ENCODE assay signal across 22 cellular contexts in the genomic region with DNA sequence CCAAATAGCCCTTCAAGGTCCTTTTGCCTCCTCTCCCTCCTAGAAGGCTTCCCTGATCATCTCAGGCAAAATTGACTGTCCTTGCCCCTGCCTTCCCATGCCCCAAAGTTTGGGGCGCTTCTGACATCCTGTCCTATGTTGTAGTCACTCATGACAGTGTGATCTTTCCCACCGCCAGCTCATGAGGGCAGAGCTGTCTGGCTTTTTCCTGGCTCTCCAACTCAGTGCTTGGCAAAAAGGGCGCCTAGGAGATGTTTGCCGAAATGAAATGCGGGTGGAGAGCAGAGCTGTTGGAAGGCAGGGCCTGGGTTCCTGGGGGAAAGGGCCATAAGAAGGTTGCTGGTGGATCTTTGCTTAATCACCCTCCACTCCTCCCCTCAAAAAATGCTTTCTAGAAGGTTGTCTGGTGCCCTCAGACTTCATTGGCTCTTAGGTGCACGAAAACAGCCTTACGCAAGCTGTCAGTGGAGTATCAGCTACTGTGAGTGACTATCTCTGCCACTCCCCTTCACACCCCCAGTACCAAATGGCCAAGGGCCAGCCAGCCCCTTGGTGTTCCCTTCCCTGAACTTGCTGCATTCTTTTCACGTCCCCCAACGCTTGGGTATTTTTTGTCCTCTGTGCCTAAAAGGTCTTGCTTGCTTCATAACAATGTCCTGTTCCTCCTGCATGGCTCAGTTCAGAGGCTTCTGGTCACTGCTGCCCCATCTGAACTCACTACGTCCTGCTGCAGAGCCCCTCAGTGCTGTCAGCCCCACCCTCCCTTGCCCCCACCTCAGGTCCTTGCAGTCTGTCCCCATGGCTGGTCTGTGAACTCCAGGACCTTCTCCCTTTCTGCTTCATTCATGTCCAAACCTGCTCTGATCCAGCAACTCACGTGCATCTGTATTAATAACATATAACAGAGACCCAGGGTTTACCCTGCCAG. TPM values are rescaled to one million over a fixed set of nuclear protein-coding genes. Genes with fewer than 3 reads are reported as not detected.
DNase-seq lines count a peak whose midpoint lies in the region; ATAC-seq and TF ChIP-seq lines count a peak whose summit lies in the region.
"Had no signal": no experiment of that assay in that cellular context is flagged by ENCODE, and none has a peak within 500 bp of the region (broad histone marks: within the 10 kb centered on the region; RNA-seq: fewer than 3 reads in every experiment).

No MANE protein-coding gene starts in this region.

- no peaks in the 10 kb centered on the region for H3K79me2 ChIP-seq in mesendoderm (ENCODE audit: control insufficient read depth, insufficient read depth, low read length)
- peaks cover 22% of the 10 kb centered on the region for H3K79me2 ChIP-seq in SK-N-SH (ENCODE audit: insufficient read depth)

- no peak for TF ChIP-seq EP300 in SK-N-SH (IDR thresholded peaks at IDR 0.05; ENCODE audit: borderline replicate concordance in 1 of 2, low read depth in 1 of 2, low read length in 1 of 2)

- H3K36me3 ChIP-seq in mesendoderm (ENCODE audit: control insufficient read depth, insufficient read depth, low read length), result no peaks in the 10 kb centered on the region
- peaks cover 0 to 3% of the 10 kb centered on the region in 2 experiments for H3K36me3 ChIP-seq in SK-N-SH (replicated peaks in 1 of 2; ENCODE audit: control insufficient read depth in 1 of 2, insufficient read depth in 2 of 2, low read length in 1 of 2)
- H3K36me3 ChIP-seq: transverse colon had no signal

- no CpG with 5 or more reads among the region's 11 CpGs for WGBS in mesendoderm (ENCODE audit: extremely low coverage, insufficient coverage, low lambda C conversion rate)
- 93% methylated on average over 9 of the region's 11 CpGs for WGBS in SK-N-SH (ENCODE audit: low lambda C conversion rate)

- no peaks in the 10 kb centered on the region for H3K36me3 Mint-ChIP-seq in activated naive CD4-positive, alpha-beta T cell treated with anti-CD3 and anti-CD28 coated beads, Interleukin-2, amount 50 U/mL, for 24 hours
- no peaks in the 10 kb centered on the region for H3K36me3 Mint-ChIP-seq in activated naive CD4-positive, alpha-beta T cell treated with anti-CD3 and anti-CD28 coated beads for 36 hours (ENCODE audit: low read depth)

- peaks cover 6% of the 10 kb centered on the region for H3K4me1 ChIP-seq in mesendoderm (ENCODE audit: control insufficient read depth, low read depth, low read length)
- H3K4me1 ChIP-seq in SK-N-SH (ENCODE audit: control insufficient read depth in 1 of 2, insufficient read depth in 2 of 2, low read depth in 1 of 2, low read length in 1 of 2), result peaks cover 4 to 22% of the 10 kb centered on the region in 2 experiments; a peak in 2 of 4 replicates

- no peaks in the 10 kb centered on the region for H3K27me3 ChIP-seq in mesendoderm (ENCODE audit: insufficient read depth, low read length, poor library complexity)
- no peaks in the 10 kb centered on the region for H3K27me3 ChIP-seq in SK-N-SH (ENCODE audit: insufficient read depth)
- H3K27me3 ChIP-seq: dorsolateral prefrontal cortex, SJSA1, transverse colon had no signal

- intact Hi-C loops in activated naive CD4-positive, alpha-beta T cell treated with anti-CD3 and anti-CD28 coated beads for 36 hours (cut with micrococcal nuclease), result no loop called here

- no peak overlapping the region for H2AFZ ChIP-seq in SK-N-SH (ENCODE audit: low read depth)

- no peak overlapping the region for H3K4ac ChIP-seq in mesendoderm (ENCODE audit: low read depth, low read length)

- H2BK5ac ChIP-seq in mesendoderm (ENCODE audit: low read length), result no peak overlapping the region

- TF ChIP-seq RAD21 in SK-N-SH (IDR thresholded peaks at IDR 0.05; ENCODE audit: low read length), result no peak

- H3K56ac ChIP-seq in mesendoderm (ENCODE audit: low read length), result no peak overlapping the region

- H3K4me2 ChIP-seq in mesendoderm (ENCODE audit: low read length), result no peak overlapping the region
- H3K4me2 ChIP-seq in SK-N-SH, result no peak overlapping the region

- H3K9me3 Mint-ChIP-seq in activated naive CD4-positive, alpha-beta T cell treated with anti-CD3 and anti-CD28 coated beads, Interleukin-2, amount 50 U/mL, for 24 hours, result no peaks in the 10 kb centered on the region
- H3K9me3 Mint-ChIP-seq in activated naive CD4-positive, alpha-beta T cell treated with anti-CD3 and anti-CD28 coated beads for 36 hours, result no peaks in the 10 kb centered on the region
- no peaks in the 10 kb centered on the region for H3K9me3 Mint-ChIP-seq in stimulated activated naive CD8-positive, alpha-beta T cell treated with anti-CD3 and anti-CD28 coated beads, Interleukin-15, amount 100 ng/mL, for 72 hours
- H3K9me3 Mint-ChIP-seq: stimulated activated effector memory CD8-positive, alpha-beta T cell treated with anti-CD3 and anti-CD28 coated beads, Interleukin-12 subunit alpha, Interleukin-12 subunit beta, amount 100 ng/mL, for 72 hours had no signal

- CTCF ChIA-PET in activated naive CD4-positive, alpha-beta T cell treated with anti-CD3 and anti-CD28 coated beads for 36 hours (lab: Charles Lee), result no interaction called here
- CTCF ChIA-PET in SK-N-SH (lab: Yijun Ruan, JAX), result interaction anchor here (0.8 to 1.2 kb wide), 3 partner anchors 181 to 495 kb away, joined by 3 read pairs; no protein-coding TSS in a partner anchor

- POLR2A ChIA-PET in SK-N-SH (lab: Yijun Ruan, JAX), result no interaction called here

- no peaks in the 10 kb centered on the region for H3K9me2 ChIP-seq in SK-N-SH

- no peak for DNase-seq in activated naive CD4-positive, alpha-beta T cell treated with anti-CD3 and anti-CD28 coated beads for 36 hours
- DNase-seq in MV-4-11 (lab: John Stamatoyannopoulos, UW), result peak; percentile 1
- DNase-seq in mesendoderm, result peak; percentile 51
- DNase-seq in stimulated activated naive CD8-positive, alpha-beta T cell treated with anti-CD3 and anti-CD28 coated beads, Interleukin-15, amount 100 ng/mL, for 72 hours, result no peak
- no peak for DNase-seq in HT-29 (ENCODE audit: low spot score)
- no peak for DNase-seq in SK-N-SH
- DNase-seq: activated CD4-positive, alpha-beta T cell treated with anti-CD3 and anti-CD28 coated beads for 1 hour; activated CD8-positive, alpha-beta memory T cell treated with anti-CD3 and anti-CD28 coated beads, Interleukin-2, amount 50 U/mL, for 48 hours; Calu3; dorsolateral prefrontal cortex; Kasumi-1; kidney glomerular epithelial cell; mesenchymal stem cell; NCI-H1417 treated with DMSO at 0.1 percent for 48 hours; NCI-H2171; NCI-H69; retina; transverse colon had no signal

- no peak overlapping the region for H2AK5ac ChIP-seq in mesendoderm (ENCODE audit: low read length)

- peaks cover 18% of the 10 kb centered on the region for H3K4me1 Mint-ChIP-seq in activated naive CD4-positive, alpha-beta T cell treated with anti-CD3 and anti-CD28 coated beads, Interleukin-2, amount 50 U/mL, for 24 hours
- H3K4me1 Mint-ChIP-seq in activated naive CD4-positive, alpha-beta T cell treated with anti-CD3 and anti-CD28 coated beads for 36 hours (ENCODE audit: low read depth), result peaks cover 16% of the 10 kb centered on the region
- H3K4me1 Mint-ChIP-seq in stimulated activated naive CD8-positive, alpha-beta T cell treated with anti-CD3 and anti-CD28 coated beads, Interleukin-15, amount 100 ng/mL, for 72 hours, result peaks cover 19% of the 10 kb centered on the region

- H3K4me3 Mint-ChIP-seq in activated naive CD4-positive, alpha-beta T cell treated with anti-CD3 and anti-CD28 coated beads, Interleukin-2, amount 50 U/mL, for 24 hours, result peak overlapping the region; percentile 19
- H3K4me3 Mint-ChIP-seq in activated naive CD4-positive, alpha-beta T cell treated with anti-CD3 and anti-CD28 coated beads for 36 hours, result no peak overlapping the region
- H3K4me3 Mint-ChIP-seq in stimulated activated naive CD8-positive, alpha-beta T cell treated with anti-CD3 and anti-CD28 coated beads, Interleukin-15, amount 100 ng/mL, for 72 hours, result peak overlapping the region; percentile 5 to 29
- H3K4me3 Mint-ChIP-seq: stimulated activated effector memory CD8-positive, alpha-beta T cell treated with anti-CD3 and anti-CD28 coated beads, Interleukin-12 subunit alpha, Interleukin-12 subunit beta, amount 100 ng/mL, for 72 hours had no signal

- no peak overlapping the region for H2BK15ac ChIP-seq in mesendoderm (replicated peaks; ENCODE audit: low read depth)

- peaks cover 4% of the 10 kb centered on the region for H3F3A ChIP-seq in SK-N-SH (replicated peaks; ENCODE audit: insufficient read depth)

- no peak overlapping the region for H3K9ac ChIP-seq in mesendoderm (ENCODE audit: low read length)
- H3K9ac ChIP-seq in SK-N-SH, result no peak overlapping the region

- no peaks in the 10 kb centered on the region for H3K79me1 ChIP-seq in mesendoderm (ENCODE audit: low read length)

- no peaks in the 10 kb centered on the region for H4K20me1 ChIP-seq in SK-N-SH (ENCODE audit: insufficient read depth)

- no peak overlapping the region for H4K8ac ChIP-seq in mesendoderm (ENCODE audit: low read depth, low read length)

- no peak overlapping the region for H2BK120ac ChIP-seq in mesendoderm (ENCODE audit: low read depth, low read length)

- no peak overlapping the region for H3K27ac ChIP-seq in mesendoderm (ENCODE audit: low read depth, low read length)
- no peak overlapping the region for H3K27ac ChIP-seq in SK-N-SH (ENCODE audit: low read depth in 2 of 2, low read length in 1 of 2)
- H3K27ac ChIP-seq: dorsolateral prefrontal cortex, SJSA1, transverse colon had no signal

- no peak overlapping the region for H3K4me3 ChIP-seq in mesendoderm (ENCODE audit: low read length)
- H3K4me3 ChIP-seq in SK-N-SH (ENCODE audit: low read depth in 2 of 2, low read length in 1 of 2), result no peak overlapping the region
- H3K4me3 ChIP-seq: dorsolateral prefrontal cortex, SJSA1, transverse colon had no signal

- no peak overlapping the region for H3K23ac ChIP-seq in mesendoderm (ENCODE audit: low read length)

- no peaks in the 10 kb centered on the region for H3K27me3 Mint-ChIP-seq in activated naive CD4-positive, alpha-beta T cell treated with anti-CD3 and anti-CD28 coated beads, Interleukin-2, amount 50 U/mL, for 24 hours
- H3K27me3 Mint-ChIP-seq in activated naive CD4-positive, alpha-beta T cell treated with anti-CD3 and anti-CD28 coated beads for 36 hours (ENCODE audit: low read depth), result no peaks in the 10 kb centered on the region
- H3K27me3 Mint-ChIP-seq in stimulated activated naive CD8-positive, alpha-beta T cell treated with anti-CD3 and anti-CD28 coated beads, Interleukin-15, amount 100 ng/mL, for 72 hours, result no peaks in the 10 kb centered on the region

- no peak overlapping the region for H4K5ac ChIP-seq in mesendoderm (ENCODE audit: low read length)

- H3K18ac ChIP-seq in mesendoderm (ENCODE audit: low read length), result no peak overlapping the region

- TF ChIP-seq CTCF in SK-N-SH (IDR thresholded peaks at IDR 0.05), result no peak

- H3K9me3 ChIP-seq in SK-N-SH, result no peaks in the 10 kb centered on the region
- H3K9me3 ChIP-seq: SJSA1, transverse colon had no signal

- peak overlapping the region; percentile 82 for H3K27ac Mint-ChIP-seq in activated naive CD4-positive, alpha-beta T cell treated with anti-CD3 and anti-CD28 coated beads, Interleukin-2, amount 50 U/mL, for 24 hours
- H3K27ac Mint-ChIP-seq in activated naive CD4-positive, alpha-beta T cell treated with anti-CD3 and anti-CD28 coated beads for 36 hours, result no peak overlapping the region
- H3K27ac Mint-ChIP-seq in stimulated activated naive CD8-positive, alpha-beta T cell treated with anti-CD3 and anti-CD28 coated beads, Interleukin-15, amount 100 ng/mL, for 72 hours, result no peak overlapping the region
- H3K27ac Mint-ChIP-seq: stimulated activated effector memory CD8-positive, alpha-beta T cell treated with anti-CD3 and anti-CD28 coated beads, Interleukin-12 subunit alpha, Interleukin-12 subunit beta, amount 100 ng/mL, for 72 hours had no signal

- ATAC-seq in stimulated activated naive CD8-positive, alpha-beta T cell treated with anti-CD3 and anti-CD28 coated beads, Interleukin-15, amount 100 ng/mL, for 72 hours, result no peak
- no peak for ATAC-seq in HG02973 (IDR thresholded peaks at IDR 0.05; ENCODE audit: unreplicated experiment)
- ATAC-seq: stimulated activated effector memory CD8-positive, alpha-beta T cell treated with anti-CD3 and anti-CD28 coated beads, Interleukin-12 subunit alpha, Interleukin-12 subunit beta, amount 100 ng/mL, for 72 hours had no signal

RNA-seq across cellular contexts. Expression of a gene that starts 2.6 kb away (rescaled TPM):
- 10 to 100 TPM; 20.0 to 20.3 TPM for total RNA-seq in activated naive CD4-positive, alpha-beta T cell treated with anti-CD3 and anti-CD28 coated beads for 36 hours
- 6.9 TPM for polyA plus RNA-seq in mesendoderm (2013, experiment 1 of 2)
- 6.9 TPM for polyA plus RNA-seq in mesendoderm (2013, experiment 2 of 2)
- total RNA-seq in HT-29 (2014; rRNA removed; shearing (Covaris generic)), result 8.5 and 9.9 TPM in 2 replicates
- polyA plus RNA-seq in SK-N-SH (2012; rRNA removed), result 13.3 and 14.9 TPM in 2 replicates
- 13.0 and 16.1 TPM in 2 replicates for polyA plus RNA-seq in SK-N-SH (2012; cell fraction: cytosol; rRNA removed)
- 15.7 and 22.1 TPM in 2 replicates for polyA plus RNA-seq in SK-N-SH (2012; cell fraction: nucleus; rRNA removed)

Comparison
In these comparisons a context has a peak if more than half of its experiments do, and no peak if none do; other contexts are left out.
1. DNase-seq: peak in MV-4-11 (single experiment) and mesendoderm (single experiment); none in activated naive CD4-positive, alpha-beta T cell treated with anti-CD3 and anti-CD28 coated beads for 36 hours (single experiment), stimulated activated naive CD8-positive, alpha-beta T cell treated with anti-CD3 and anti-CD28 coated beads, Interleukin-15, amount 100 ng/mL, for 72 hours (0 of 2), HT-29 (single experiment) and SK-N-SH (single experiment).